In the genomic region with DNA sequence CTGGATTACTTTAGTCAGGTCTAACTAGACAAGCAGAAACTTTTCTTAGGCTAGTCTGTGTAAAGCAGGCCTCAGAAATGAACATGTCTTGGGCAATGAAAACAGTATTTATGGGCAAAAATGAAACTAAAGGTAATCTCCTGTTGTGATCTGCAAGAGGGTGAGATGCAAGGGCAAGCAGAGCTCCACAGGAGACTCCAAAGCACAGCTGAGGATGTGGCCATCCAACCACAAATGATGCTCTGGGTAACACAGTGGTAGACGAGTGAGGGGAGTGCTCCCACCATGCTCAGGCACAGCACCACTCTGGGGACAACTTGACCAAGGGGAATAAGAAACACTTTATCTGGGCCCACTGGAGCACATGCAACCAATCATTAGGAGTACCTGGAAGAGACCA, we compare ENCODE assay signal across 5 cellular contexts. TPM values are rescaled to one million over a fixed set of nuclear protein-coding genes. Genes with fewer than 3 reads are reported as not detected.
"Had no signal": no experiment of that assay in that cellular context is flagged by ENCODE, and none has a peak within 500 bp of the region (broad histone marks: within the 10 kb centered on the region; RNA-seq: fewer than 3 reads in every experiment).

No MANE protein-coding gene starts in this region.

RNA-seq across cellular contexts. Expression of a gene that starts 0.7 kb away (rescaled TPM):
- total RNA-seq: HT1080, M059J, Right ventricle myocardium superior, SJSA1 had no signal
- polyA plus RNA-seq: IgD-negative memory B cell had no signal

RNA-seq across cellular contexts. Expression of a gene that starts 47.7 kb away (rescaled TPM):
- total RNA-seq: HT1080, M059J, Right ventricle myocardium superior, SJSA1 had no signal
- polyA plus RNA-seq: IgD-negative memory B cell had no signal
